In genomic region chr4:93031431-93032098, GRCh38 we compare ENCODE assay signal across 1 cellular context.
TF ChIP-seq lines count a peak whose summit lies in the region.

No MANE protein-coding gene starts in this region.

TF ChIP-seq in liver, 16 proteins besides CTCF, POLR2A, EP300 and RAD21 (continued from another document):
- TF ChIP-seq REST (IDR thresholded peaks at IDR 0.05), result no peak
- TF ChIP-seq EGR1 (IDR thresholded peaks at IDR 0.05; ENCODE audit: low read depth in 2 of 2), result no peak
